13 cellular contexts compared by ENCODE assay signal in the genomic region with DNA sequence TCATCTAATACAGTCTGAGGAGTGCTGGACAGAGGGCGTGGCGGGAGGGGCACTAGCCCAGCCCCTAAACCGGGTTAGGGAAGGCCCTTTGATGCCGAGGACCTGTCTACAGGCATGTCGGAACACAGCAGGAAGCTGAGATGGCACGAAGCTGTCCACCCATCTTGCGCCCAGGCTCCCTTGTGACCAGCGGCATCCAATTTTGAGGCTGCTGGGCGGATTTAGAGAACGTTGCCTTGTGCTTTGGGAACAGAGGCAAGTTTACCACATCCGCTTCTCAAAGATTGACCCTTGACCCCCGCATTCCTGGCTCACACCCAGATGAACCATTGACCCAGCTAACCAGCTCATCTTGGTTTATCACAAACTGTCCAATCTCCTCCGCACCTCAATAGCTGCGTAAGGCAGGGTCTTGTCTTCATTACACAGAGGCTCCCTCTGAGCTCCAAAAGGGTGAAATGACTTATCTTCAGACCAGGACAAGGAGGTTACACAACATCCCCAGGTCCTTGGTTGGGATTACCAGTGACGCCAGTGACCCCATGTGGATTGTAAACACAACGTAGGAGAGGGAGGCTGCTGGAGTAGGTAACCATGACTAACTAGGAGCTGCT. TPM values are rescaled to one million over a fixed set of nuclear protein-coding genes. Genes with fewer than 3 reads are reported as not detected.
DNase-seq lines count a peak whose midpoint lies in the region; ATAC-seq and TF ChIP-seq lines count a peak whose summit lies in the region.
"Had no signal": no experiment of that assay in that cellular context is flagged by ENCODE, and none has a peak within 500 bp of the region (broad histone marks: within the 10 kb centered on the region; RNA-seq: fewer than 3 reads in every experiment).

No MANE protein-coding gene starts in this region.

- H3K4me1 ChIP-seq in esophagus squamous epithelium: peaks cover 25 to 97% (median 45%) of the 10 kb centered on the region in 3 donors
- H3K4me1 ChIP-seq in right cardiac atrium (ENCODE audit: control insufficient read depth, insufficient read depth, low read length): peaks cover 6% of the 10 kb centered on the region

- in situ Hi-C loops in GM13977 (cut with MboI; ENCODE audit: low pct_unique_long_range_greater_than_20kb, low sequenced_read_pairs, unreplicated experiment): no loop called here

- CTCF ChIA-PET in activated naive CD4-positive, alpha-beta T cell treated with anti-CD3 and anti-CD28 coated beads for 36 hours (lab: Charles Lee): interaction anchor here (0.5 kb wide), 1 partner anchor 115 kb away, joined by 3 read pairs; no protein-coding TSS in a partner anchor
- CTCF ChIA-PET in RWPE1 (lab: Yijun Ruan, JAX): interaction anchor here (0.6 to 1.1 kb wide), 4 partner anchors 14 to 470 kb away, joined by 3 read pairs; no protein-coding TSS in a partner anchor

- DNase-seq in activated naive CD4-positive, alpha-beta T cell treated with anti-CD3 and anti-CD28 coated beads for 36 hours: peak; percentile 42
- no peak for DNase-seq in activated naive CD4-positive, alpha-beta T cell treated with anti-CD3 and anti-CD28 coated beads, Interleukin-2, amount 50 U/mL, for 72 hours (ENCODE audit: low spot score in 2 of 2)
- DNase-seq in RWPE1 (ENCODE audit: low spot score): peak; percentile 64
- DNase-seq in esophagus squamous epithelium (lab: John Stamatoyannopoulos, UW): no peak
- no peak for DNase-seq in type B pancreatic cell (ENCODE audit: extremely low spot score, unreplicated experiment)
- DNase-seq in GM13977 (ENCODE audit: low spot score): no peak
- DNase-seq in right cardiac atrium: no peak
- DNase-seq: activated CD4-positive, CD25-positive, alpha-beta regulatory T cell treated with anti-CD3 and anti-CD28 coated beads, Interleukin-2, amount 50 U/mL, for 72 hours; amniotic stem cell; NCI-H2029 treated with DMSO at 0.1 percent for 48 hours had no signal

- intact Hi-C loops in activated naive CD4-positive, alpha-beta T cell treated with anti-CD3 and anti-CD28 coated beads for 36 hours (cut with micrococcal nuclease): no loop called here
- intact Hi-C loops in esophagus squamous epithelium (cut with DNase I): no loop called here
- intact Hi-C loops in right cardiac atrium (cut with DNase I): no loop called here

- H3K4me3 Mint-ChIP-seq in activated naive CD4-positive, alpha-beta T cell treated with anti-CD3 and anti-CD28 coated beads for 36 hours: no peak overlapping the region
- H3K4me3 Mint-ChIP-seq in type B pancreatic cell: peak overlapping the region; percentile 74

- H3K27ac Mint-ChIP-seq in activated naive CD4-positive, alpha-beta T cell treated with anti-CD3 and anti-CD28 coated beads for 36 hours: no peak overlapping the region
- no peak overlapping the region for H3K27ac Mint-ChIP-seq in activated naive CD4-positive, alpha-beta T cell treated with anti-CD3 and anti-CD28 coated beads, Interleukin-2, amount 50 U/mL, for 72 hours
- peak overlapping the region; percentile 94 for H3K27ac Mint-ChIP-seq in type B pancreatic cell

- WGBS in esophagus squamous epithelium, 2 donors: 43 to 48% methylated on average over 13 to 16 of the region's 16 CpGs
- WGBS in right cardiac atrium: 81% methylated on average over 16 of the region's 16 CpGs

- H3K4me1 Mint-ChIP-seq in activated naive CD4-positive, alpha-beta T cell treated with anti-CD3 and anti-CD28 coated beads for 36 hours (ENCODE audit: low read depth): peaks cover 6% of the 10 kb centered on the region
- H3K4me1 Mint-ChIP-seq in type B pancreatic cell (ENCODE audit: unreplicated experiment): peaks cover 65% of the 10 kb centered on the region

- peaks cover 3% of the 10 kb centered on the region for H3K27me3 Mint-ChIP-seq in activated naive CD4-positive, alpha-beta T cell treated with anti-CD3 and anti-CD28 coated beads for 36 hours (ENCODE audit: low read depth)
- H3K27me3 Mint-ChIP-seq in type B pancreatic cell: peaks cover 15% of the 10 kb centered on the region

- peaks cover 0 to 28% (median 0%) of the 10 kb centered on the region in 4 donors for H3K27me3 ChIP-seq in esophagus squamous epithelium
- H3K27me3 ChIP-seq in right cardiac atrium (ENCODE audit: control insufficient read depth, insufficient read depth): no peaks in the 10 kb centered on the region

- no peaks in the 10 kb centered on the region for H3K9me3 ChIP-seq in esophagus squamous epithelium
- no peaks in the 10 kb centered on the region for H3K9me3 ChIP-seq in right cardiac atrium (ENCODE audit: control insufficient read depth, low read length)

- ATAC-seq in activated naive CD4-positive, alpha-beta T cell treated with anti-CD3 and anti-CD28 coated beads, Interleukin-2, amount 50 U/mL, for 72 hours: no peak
- ATAC-seq in GM18858 (IDR thresholded peaks at IDR 0.05; ENCODE audit: unreplicated experiment) (no peak), right cardiac atrium (no peak)

- peaks cover 0 to 10% (median 0%) of the 10 kb centered on the region in 3 donors for H3K36me3 ChIP-seq in esophagus squamous epithelium
- H3K36me3 ChIP-seq: BLaER1 treated with 17β-estradiol and CSF1 and Interleukin-3, amounts not matched to agents 10 nM and 100 nM had no signal

- no peaks in the 10 kb centered on the region for H3K9me3 Mint-ChIP-seq in activated naive CD4-positive, alpha-beta T cell treated with anti-CD3 and anti-CD28 coated beads for 36 hours
- H3K9me3 Mint-ChIP-seq in activated naive CD4-positive, alpha-beta T cell treated with anti-CD3 and anti-CD28 coated beads, Interleukin-2, amount 50 U/mL, for 72 hours: no peaks in the 10 kb centered on the region
- no peaks in the 10 kb centered on the region for H3K9me3 Mint-ChIP-seq in type B pancreatic cell

- H3K36me3 Mint-ChIP-seq in activated naive CD4-positive, alpha-beta T cell treated with anti-CD3 and anti-CD28 coated beads for 36 hours (ENCODE audit: low read depth): no peaks in the 10 kb centered on the region
- H3K36me3 Mint-ChIP-seq in activated naive CD4-positive, alpha-beta T cell treated with anti-CD3 and anti-CD28 coated beads, Interleukin-2, amount 50 U/mL, for 72 hours: no peaks in the 10 kb centered on the region
- H3K36me3 Mint-ChIP-seq in type B pancreatic cell: no peaks in the 10 kb centered on the region

- POLR2A ChIA-PET in RWPE1 (lab: Yijun Ruan, JAX; ENCODE audit: low non-redundant PET): no interaction called here

- no peak for TF ChIP-seq CTCF in RWPE1 (conservative IDR thresholded peaks at IDR 0.05; ENCODE audit: low read depth)
- TF ChIP-seq CTCF in esophagus squamous epithelium (IDR thresholded peaks at IDR 0.05): no peak
- TF ChIP-seq CTCF in type B pancreatic cell (conservative IDR thresholded peaks at IDR 0.05): no peak
- no peak for TF ChIP-seq CTCF in GM13977 (IDR thresholded peaks at IDR 0.05; ENCODE audit: extremely low read depth, insufficient read depth, missing control alignments)

- H3K27ac ChIP-seq in RWPE1 (peak overlapping the region; percentile 89), esophagus squamous epithelium (peak overlapping the region; percentile 8 to 95 (median 94)), right cardiac atrium (ENCODE audit: low read length) (no peak overlapping the region)
- H3K27ac ChIP-seq: BLaER1 treated with 17β-estradiol and CSF1 and Interleukin-3, amounts not matched to agents 10 nM and 100 nM had no signal

- TF ChIP-seq POLR2A in esophagus squamous epithelium (IDR thresholded peaks at IDR 0.05): no peak

- H3K4me3 ChIP-seq in esophagus squamous epithelium (peak overlapping the region in 2 of 4 donors; percentile 70 to 73), right cardiac atrium (ENCODE audit: low read length) (no peak overlapping the region)
- H3K4me3 ChIP-seq: BLaER1 treated with 17β-estradiol and CSF1 and Interleukin-3, amounts not matched to agents 10 nM and 100 nM had no signal

RNA-seq across cellular contexts. Expression of a gene that starts 4.5 kb away (rescaled TPM):
- 1 to 10 TPM; 1.8 to 1.9 TPM for total RNA-seq in activated naive CD4-positive, alpha-beta T cell treated with anti-CD3 and anti-CD28 coated beads for 36 hours
- total RNA-seq in activated naive CD4-positive, alpha-beta T cell treated with anti-CD3 and anti-CD28 coated beads, Interleukin-2, amount 50 U/mL, for 72 hours: 1 to 10 TPM; 1.1 TPM
- total RNA-seq in esophagus squamous epithelium: 10 to 100 TPM; 25.5 to 39.2 (median 29.6) TPM
- total RNA-seq in type B pancreatic cell (ENCODE audit: low replicate concordance): 12.4 and 37.5 TPM in 2 replicates
- 1 to 10 TPM; 4.3 to 8.5 (median 6.4) TPM for total RNA-seq in right cardiac atrium
- polyA plus RNA-seq in right cardiac atrium: 3.6 TPM
- total RNA-seq: pulmonary artery endothelial cell had no signal

RNA-seq across cellular contexts. Expression of a gene that starts 39.1 kb away (rescaled TPM):
- total RNA-seq in activated naive CD4-positive, alpha-beta T cell treated with anti-CD3 and anti-CD28 coated beads for 36 hours: 1 to 10 TPM; 1.1 to 1.5 TPM
- total RNA-seq in activated naive CD4-positive, alpha-beta T cell treated with anti-CD3 and anti-CD28 coated beads, Interleukin-2, amount 50 U/mL, for 72 hours: 1 to 10 TPM; 2.4 to 2.5 TPM
- total RNA-seq in esophagus squamous epithelium (not detected), type B pancreatic cell (ENCODE audit: low replicate concordance) (not detected in 2 replicates), right cardiac atrium (under 1 TPM in 1 of 4 donors, not detected in 3; 0.31 TPM)
- 0.09 TPM for polyA plus RNA-seq in right cardiac atrium
- total RNA-seq: pulmonary artery endothelial cell had no signal

Comparison
In these comparisons a context has a peak if more than half of its experiments do, and no peak if none do; other contexts are left out.
1. DNase-seq: peak in activated naive CD4-positive, alpha-beta T cell treated with anti-CD3 and anti-CD28 coated beads for 36 hours (single experiment) and RWPE1 (single experiment); none in activated naive CD4-positive, alpha-beta T cell treated with anti-CD3 and anti-CD28 coated beads, Interleukin-2, amount 50 U/mL, for 72 hours (0 of 2), esophagus squamous epithelium (single experiment), type B pancreatic cell (single experiment), GM13977 (single experiment) and right cardiac atrium (0 of 3).